27 cellular contexts compared by ENCODE assay signal in the genomic region with DNA sequence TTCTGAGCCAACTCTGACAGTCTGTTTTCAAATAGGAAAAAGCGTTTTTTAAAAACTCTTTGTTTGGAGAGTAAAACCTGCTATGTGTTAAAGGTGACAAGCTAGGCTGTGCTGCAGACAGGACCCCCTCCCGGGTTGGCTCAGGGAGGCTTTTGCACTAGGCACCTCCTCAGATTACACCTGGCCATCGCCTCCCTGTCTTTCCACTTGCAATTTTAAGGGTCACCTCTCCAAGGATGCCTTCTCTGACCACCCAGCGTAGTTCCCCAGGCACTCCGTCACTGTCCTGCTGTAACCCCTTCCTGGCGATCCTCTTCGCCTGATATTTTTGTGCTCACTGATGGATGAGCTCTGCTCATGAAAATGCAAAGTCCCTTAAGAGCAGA.
"Had no signal": no experiment of that assay in that cellular context is flagged by ENCODE, and none has a peak within 500 bp of the region (broad histone marks: within the 10 kb centered on the region; RNA-seq: fewer than 3 reads in every experiment).

No MANE protein-coding gene starts in this region.

- H3K9me3 ChIP-seq: gastroesophageal sphincter, left lung, lower lobe of right lung, ovary, prostate gland, stomach, tibial artery, upper lobe of right lung had no signal

- H3K9me3 Mint-ChIP-seq: activated CD8-positive, alpha-beta T cell treated with anti-CD3 and anti-CD28 coated beads for 36 hours; activated T-cell treated with anti-CD3 and anti-CD28 coated beads, Interleukin-2, amount 50 U/mL, for 72 hours; effector memory CD8-positive, alpha-beta T cell; immature natural killer cell; natural killer cell; stimulated activated naive B cell treated with anti-CD40 and anti-IgM and Interleukin-4, amounts not matched to agents 10 μg/mL and 1 μg/mL and 100 μg/mL, for 72 hours had no signal

- H3K36me3 Mint-ChIP-seq: activated naive CD8-positive, alpha-beta T cell; immature natural killer cell; natural killer cell; stimulated activated naive B cell treated with anti-CD40 and anti-IgM and Interleukin-4, amounts not matched to agents 10 μg/mL and 1 μg/mL and 100 μg/mL, for 72 hours had no signal

- H3K4me3 Mint-ChIP-seq: activated CD8-positive, alpha-beta T cell treated with anti-CD3 and anti-CD28 coated beads for 36 hours; activated naive CD8-positive, alpha-beta T cell; activated T-cell treated with anti-CD3 and anti-CD28 coated beads, Interleukin-2, amount 50 U/mL, for 72 hours; effector memory CD8-positive, alpha-beta T cell; immature natural killer cell; natural killer cell; stimulated activated naive B cell treated with anti-CD40 and anti-IgM and Interleukin-4, amounts not matched to agents 10 μg/mL and 1 μg/mL and 100 μg/mL, for 72 hours had no signal

- H3K27ac ChIP-seq: dorsolateral prefrontal cortex, gastroesophageal sphincter, left lung, lower lobe of right lung, prostate gland, stomach, tibial artery, upper lobe of right lung had no signal

- DNase-seq: activated CD4-positive, alpha-beta T cell treated with anti-CD3 and anti-CD28 coated beads, Interleukin-2, amount 50 U/mL, for 1 hour; activated CD4-positive, CD25-positive, alpha-beta regulatory T cell treated with anti-CD3 and anti-CD28 coated beads, Interleukin-2, amount 50 U/mL, for 72 hours; activated CD8-positive, alpha-beta T cell treated with anti-CD3 and anti-CD28 coated beads for 36 hours; activated naive CD4-positive, alpha-beta T cell treated with Interleukin-2 at 50 U/mL for 16 hours; activated T-cell treated with anti-CD3 and anti-CD28 coated beads for 4 hours; activated T-cell treated with anti-CD3 and anti-CD28 coated beads, Interleukin-2, amount 50 U/mL, for 72 hours; anterior cingulate cortex; dorsolateral prefrontal cortex; effector memory CD8-positive, alpha-beta T cell; hippocampal formation; immature natural killer cell; lower lobe of right lung; mesendoderm; natural killer cell; retina; stimulated activated CD4-positive, alpha-beta T cell treated with anti-CD3 and anti-CD28 coated beads, Interleukin-15, amount 100 ng/mL, for 24 hours; stimulated activated CD4-positive, alpha-beta T cell treated with anti-CD3 and anti-CD28 coated beads, Interleukin-2, amount 100 ng/mL, for 24 hours; stimulated activated naive B cell treated with anti-CD40 and anti-IgM and Interleukin-4, amounts not matched to agents 10 μg/mL and 1 μg/mL and 100 μg/mL, for 72 hours; stomach; T-helper 2 cell; tibial artery; upper lobe of right lung had no signal

- H3K4me3 ChIP-seq: dorsolateral prefrontal cortex, gastroesophageal sphincter, left lung, lower lobe of right lung, ovary, prostate gland, tibial artery, upper lobe of right lung had no signal

- H3K27ac Mint-ChIP-seq: activated CD8-positive, alpha-beta T cell treated with anti-CD3 and anti-CD28 coated beads for 36 hours; activated naive CD8-positive, alpha-beta T cell; activated T-cell treated with anti-CD3 and anti-CD28 coated beads, Interleukin-2, amount 50 U/mL, for 72 hours; effector memory CD8-positive, alpha-beta T cell; immature natural killer cell; natural killer cell; stimulated activated naive B cell treated with anti-CD40 and anti-IgM and Interleukin-4, amounts not matched to agents 10 μg/mL and 1 μg/mL and 100 μg/mL, for 72 hours had no signal

- H3K27me3 Mint-ChIP-seq: activated naive CD8-positive, alpha-beta T cell had no signal

- H3K36me3 ChIP-seq: gastroesophageal sphincter, left lung, lower lobe of right lung, ovary, prostate gland, stomach, tibial artery, upper lobe of right lung had no signal

- ATAC-seq: activated CD8-positive, alpha-beta T cell treated with anti-CD3 and anti-CD28 coated beads for 36 hours; activated T-cell treated with anti-CD3 and anti-CD28 coated beads, Interleukin-2, amount 50 U/mL, for 72 hours; effector memory CD8-positive, alpha-beta T cell; gastroesophageal sphincter; natural killer cell; stimulated activated naive B cell treated with anti-CD40 and anti-IgM and Interleukin-4, amounts not matched to agents 10 μg/mL and 1 μg/mL and 100 μg/mL, for 72 hours had no signal

- H3K27me3 ChIP-seq: ovary, tibial artery, upper lobe of right lung had no signal

- H3K4me1 Mint-ChIP-seq: immature natural killer cell, natural killer cell had no signal

- H3K4me1 ChIP-seq: prostate gland had no signal
